ENCODE assay signal across 8 cellular contexts in genomic region chr7:156539999-156540398, GRCh38.
"Had no signal": no experiment of that assay in that cellular context is flagged by ENCODE, and none has a peak within 500 bp of the region (broad histone marks: within the 10 kb centered on the region; RNA-seq: fewer than 3 reads in every experiment).

No MANE protein-coding gene starts in this region.

- H3K36me3 ChIP-seq: HAP-1 had no signal

- H3K27ac Mint-ChIP-seq: HFFc6 had no signal

- H3K4me3 ChIP-seq: GM23248, HAP-1 had no signal

- ATAC-seq: HCT116 had no signal

- H3K9me3 Mint-ChIP-seq: H9 had no signal

- H3K9me3 ChIP-seq: HAP-1 had no signal

- H3K4me3 Mint-ChIP-seq: H9, HFFc6 had no signal

- H3K9ac ChIP-seq: GM23248 had no signal

- H3K4me1 ChIP-seq: HAP-1 had no signal

- DNase-seq: GM23248, GOT3, H7, H9, HCEC 1CT, HFFc6 had no signal

- H2AFZ ChIP-seq: GM23248 had no signal

- H3K27ac ChIP-seq: GM23248 had no signal

- H3K4me1 Mint-ChIP-seq: H9 had no signal
